Comparison of ENCODE assay signal across 15 cellular contexts in genomic region chr12:46901464-46902205, GRCh38.
DNase-seq lines count a peak whose midpoint lies in the region; ATAC-seq and TF ChIP-seq lines count a peak whose summit lies in the region.
"Had no signal": no experiment of that assay in that cellular context is flagged by ENCODE, and none has a peak within 500 bp of the region (broad histone marks: within the 10 kb centered on the region; RNA-seq: fewer than 3 reads in every experiment).

No MANE protein-coding gene starts in this region.

- H3K27me3 Mint-ChIP-seq in neural progenitor cell (ENCODE audit: insufficient read depth, low read depth), result no peaks in the 10 kb centered on the region

- no peaks in the 10 kb centered on the region for H3K4me1 Mint-ChIP-seq in neural progenitor cell
- H3K4me1 Mint-ChIP-seq: CD4-positive, CD25-positive, alpha-beta regulatory T cell had no signal

- POLR2A ChIA-PET in SK-N-SH (lab: Yijun Ruan, JAX), result no interaction called here

- no peak overlapping the region for H3K9ac ChIP-seq in SK-N-SH
- no peak overlapping the region for H3K9ac ChIP-seq in Loucy (ENCODE audit: low read depth, low read length, poor library complexity, severe bottlenecking)
- H3K9ac ChIP-seq in neural progenitor cell, result no peak overlapping the region
- H3K9ac ChIP-seq: BLaER1 treated with 17β-estradiol and CSF1 and Interleukin-3, amounts not matched to agents 10 nM and 100 nM had no signal

- H3K36me3 Mint-ChIP-seq in neural progenitor cell, result no peaks in the 10 kb centered on the region
- H3K36me3 Mint-ChIP-seq: CD4-positive, CD25-positive, alpha-beta regulatory T cell had no signal

- H3K36me3 ChIP-seq in SK-N-SH (replicated peaks in 1 of 2; ENCODE audit: control insufficient read depth in 1 of 2, insufficient read depth in 2 of 2, low read length in 1 of 2), result no peaks in the 10 kb centered on the region
- no peaks in the 10 kb centered on the region for H3K36me3 ChIP-seq in Loucy (ENCODE audit: insufficient read depth, low read length)
- no peaks in the 10 kb centered on the region for H3K36me3 ChIP-seq in psoas muscle (ENCODE audit: insufficient read depth in 1 of 2, low read depth in 1 of 2)
- H3K36me3 ChIP-seq in neural progenitor cell, result no peaks in the 10 kb centered on the region
- H3K36me3 ChIP-seq: BLaER1 treated with 17β-estradiol and CSF1 and Interleukin-3, amounts not matched to agents 10 nM and 100 nM; HAP-1 had no signal

- no peak overlapping the region for H3K4me3 Mint-ChIP-seq in neural progenitor cell
- H3K4me3 Mint-ChIP-seq: CD4-positive, CD25-positive, alpha-beta regulatory T cell had no signal

- H3K9me2 ChIP-seq in SK-N-SH (no peaks in the 10 kb centered on the region), Loucy (replicated peaks; ENCODE audit: low read depth, low read length) (no peaks in the 10 kb centered on the region)

- H3K27me3 ChIP-seq in SK-N-SH (ENCODE audit: insufficient read depth), result no peaks in the 10 kb centered on the region
- H3K27me3 ChIP-seq in Loucy (ENCODE audit: insufficient read depth, low read length, poor library complexity, severe bottlenecking), result no peaks in the 10 kb centered on the region
- no peaks in the 10 kb centered on the region for H3K27me3 ChIP-seq in psoas muscle (ENCODE audit: insufficient read depth in 3 of 3, low read length in 2 of 3)
- no peaks in the 10 kb centered on the region for H3K27me3 ChIP-seq in neural progenitor cell
- H3K27me3 ChIP-seq: BLaER1 treated with 17β-estradiol and CSF1 and Interleukin-3, amounts not matched to agents 10 nM and 100 nM had no signal

- H3K4me3 ChIP-seq in SK-N-SH (ENCODE audit: low read depth in 2 of 2, low read length in 1 of 2), result no peak overlapping the region
- H3K4me3 ChIP-seq in Loucy (ENCODE audit: low read length, poor library complexity, severe bottlenecking), result peak overlapping the region; percentile 58
- peak overlapping the region; percentile 26 for H3K4me3 ChIP-seq in psoas muscle
- no peak overlapping the region for H3K4me3 ChIP-seq in neural progenitor cell
- H3K4me3 ChIP-seq: BLaER1 treated with 17β-estradiol and CSF1 and Interleukin-3, amounts not matched to agents 10 nM and 100 nM; HAP-1 had no signal

- no peaks in the 10 kb centered on the region for H4K20me1 ChIP-seq in SK-N-SH (ENCODE audit: insufficient read depth)
- H4K20me1 ChIP-seq in Loucy (ENCODE audit: insufficient read depth, low read length, poor library complexity, severe bottlenecking), result no peaks in the 10 kb centered on the region
- no peaks in the 10 kb centered on the region for H4K20me1 ChIP-seq in neural progenitor cell (ENCODE audit: low read depth)
- H4K20me1 ChIP-seq: BLaER1 treated with 17β-estradiol and CSF1 and Interleukin-3, amounts not matched to agents 10 nM and 100 nM had no signal

- H3K79me2 ChIP-seq in SK-N-SH (ENCODE audit: insufficient read depth) (no peaks in the 10 kb centered on the region), Loucy (ENCODE audit: insufficient read depth, low read length) (no peaks in the 10 kb centered on the region), neural progenitor cell (ENCODE audit: low read depth) (no peaks in the 10 kb centered on the region)

- H2AFZ ChIP-seq in SK-N-SH (ENCODE audit: low read depth) (peak overlapping the region; percentile 66), Loucy (ENCODE audit: low read length) (peak overlapping the region; percentile 78; the same call in 1 of the 2 replicates), neural progenitor cell (replicated peaks) (no peak overlapping the region)

- TF ChIP-seq CTCF in SK-N-SH (IDR thresholded peaks at IDR 0.05), result no peak
- no peak for TF ChIP-seq CTCF in Loucy (conservative IDR thresholded peaks at IDR 0.05; ENCODE audit: low read length)
- TF ChIP-seq CTCF in psoas muscle (IDR thresholded peaks at IDR 0.05), result no peak
- TF ChIP-seq CTCF in neural progenitor cell (IDR thresholded peaks at IDR 0.05), result no peak

- CTCF ChIA-PET in SK-N-SH (lab: Yijun Ruan, JAX), result no interaction called here

- H3K9me3 Mint-ChIP-seq in neural progenitor cell, result no peaks in the 10 kb centered on the region

- H3F3A ChIP-seq in SK-N-SH (replicated peaks; ENCODE audit: insufficient read depth) (peaks cover 30% of the 10 kb centered on the region), Loucy (ENCODE audit: low read depth) (no peaks in the 10 kb centered on the region), neural progenitor cell (ENCODE audit: low read depth) (no peaks in the 10 kb centered on the region)

- TF ChIP-seq RAD21 in SK-N-SH (IDR thresholded peaks at IDR 0.05; ENCODE audit: low read length), result no peak

- intact Hi-C loops in psoas muscle (cut with DNase I), result no loop called here

- H3K4me1 ChIP-seq in SK-N-SH (ENCODE audit: control insufficient read depth in 1 of 2, insufficient read depth in 2 of 2, low read depth in 1 of 2, low read length in 1 of 2) (peaks cover 0 to 19% of the 10 kb centered on the region in 2 experiments; a peak in 3 of 4 replicates), Loucy (ENCODE audit: insufficient read depth, low read length, poor library complexity, severe bottlenecking) (no peaks in the 10 kb centered on the region), psoas muscle (no peaks in the 10 kb centered on the region), neural progenitor cell (no peaks in the 10 kb centered on the region)
- H3K4me1 ChIP-seq: BLaER1 treated with 17β-estradiol and CSF1 and Interleukin-3, amounts not matched to agents 10 nM and 100 nM; HAP-1 had no signal

- H3K27ac Mint-ChIP-seq in neural progenitor cell, result no peak overlapping the region
- H3K27ac Mint-ChIP-seq: CD4-positive, CD25-positive, alpha-beta regulatory T cell had no signal

- no peak for ATAC-seq in SK-N-SH treated with all-trans-retinoic acid at 6 μM for 48 hours
- ATAC-seq in left lobe of liver, result peak; percentile 77
- no peak for ATAC-seq in psoas muscle
- ATAC-seq in GM19397 (IDR thresholded peaks at IDR 0.05; ENCODE audit: unreplicated experiment), result no peak

- WGBS in SK-N-SH (ENCODE audit: low lambda C conversion rate), result 35% methylated on average over 3 of the region's 3 CpGs
- WGBS in psoas muscle, 3 donors, result 30 to 86% (median 70%) methylated on average over 3 of the region's 3 CpGs

- DNase-seq in SK-N-SH, result no peak
- no peak for DNase-seq in left lobe of liver (ENCODE audit: low spot score)
- no peak for DNase-seq in psoas muscle
- no peak for DNase-seq in SW480 (ENCODE audit: low spot score)
- no peak for DNase-seq in neural progenitor cell (ENCODE audit: low spot score)
- DNase-seq: AML-193; CD4-positive, CD25-positive, alpha-beta regulatory T cell; DMS53 had no signal

- TF ChIP-seq EP300 in SK-N-SH (IDR thresholded peaks at IDR 0.05; ENCODE audit: borderline replicate concordance in 1 of 2, low read depth in 1 of 2, low read length in 1 of 2), result no peak

- H3K9me3 ChIP-seq in SK-N-SH, result 0 out of 2 replicates have a peak, but pooled peaks cover 7% of the 10 kb centered on the region
- no peaks in the 10 kb centered on the region for H3K9me3 ChIP-seq in Loucy (ENCODE audit: insufficient read depth, low read depth, low read length)
- no peaks in the 10 kb centered on the region for H3K9me3 ChIP-seq in psoas muscle
- no peaks in the 10 kb centered on the region for H3K9me3 ChIP-seq in neural progenitor cell (ENCODE audit: low read depth)
- H3K9me3 ChIP-seq: HAP-1 had no signal

- H3K4me2 ChIP-seq in SK-N-SH (peak overlapping the region; percentile 41; the same call in 1 of the 2 replicates), Loucy (ENCODE audit: low read depth, low read length, poor library complexity, severe bottlenecking) (peak overlapping the region; percentile 54), neural progenitor cell (no peak overlapping the region)
- H3K4me2 ChIP-seq: BLaER1 treated with 17β-estradiol and CSF1 and Interleukin-3, amounts not matched to agents 10 nM and 100 nM had no signal

- H3K27ac ChIP-seq in SK-N-SH (ENCODE audit: low read depth in 2 of 2, low read length in 1 of 2) (peak overlapping the region in 1 of 2 experiments; percentile 83; a peak in 2 of 4 replicates), psoas muscle (peak overlapping the region; percentile 32), neural progenitor cell (no peak overlapping the region)
- H3K27ac ChIP-seq: 22Rv1; BLaER1 treated with 17β-estradiol and CSF1 and Interleukin-3, amounts not matched to agents 10 nM and 100 nM; HL-60 had no signal

TF ChIP-seq in SK-N-SH, 30 proteins besides CTCF, POLR2A, EP300 and RAD21 (continues in another document):
- TF ChIP-seq RFX5 (IDR thresholded peaks at IDR 0.05; ENCODE audit: low read length) (no peak), USF1 (IDR thresholded peaks at IDR 0.05; ENCODE audit: borderline replicate concordance, low read depth) (no peak), RCOR1 (IDR thresholded peaks at IDR 0.05; ENCODE audit: low read length) (no peak)

TF ChIP-seq in SK-N-SH treated with all-trans-retinoic acid at 6 μM for 48 hours, 23 proteins besides CTCF, POLR2A, EP300 and RAD21 (continues in another document):
- TF ChIP-seq ZFP30 (CRISPR knock-in tag; IDR thresholded peaks at IDR 0.05), result no peak
- no peak for TF ChIP-seq ZNF565 (CRISPR knock-in tag; conservative IDR thresholded peaks at IDR 0.05; ENCODE audit: low read depth)
- TF ChIP-seq PPARA (CRISPR knock-in tag; IDR thresholded peaks at IDR 0.05; ENCODE audit: borderline replicate concordance), result no peak
- TF ChIP-seq TSHZ2 (CRISPR knock-in tag; IDR thresholded peaks at IDR 0.05), result no peak
- no peak for TF ChIP-seq ZFP3 (CRISPR knock-in tag; IDR thresholded peaks at IDR 0.05)

Comparison
In these comparisons a context has a peak if more than half of its experiments do, and no peak if none do; other contexts are left out.
1. H3K4me3 ChIP-seq: peak in Loucy (single experiment) and psoas muscle (single experiment); none in SK-N-SH (0 of 2) and neural progenitor cell (single experiment).